ENCODE assay signal across 9 cellular contexts in the genomic region with DNA sequence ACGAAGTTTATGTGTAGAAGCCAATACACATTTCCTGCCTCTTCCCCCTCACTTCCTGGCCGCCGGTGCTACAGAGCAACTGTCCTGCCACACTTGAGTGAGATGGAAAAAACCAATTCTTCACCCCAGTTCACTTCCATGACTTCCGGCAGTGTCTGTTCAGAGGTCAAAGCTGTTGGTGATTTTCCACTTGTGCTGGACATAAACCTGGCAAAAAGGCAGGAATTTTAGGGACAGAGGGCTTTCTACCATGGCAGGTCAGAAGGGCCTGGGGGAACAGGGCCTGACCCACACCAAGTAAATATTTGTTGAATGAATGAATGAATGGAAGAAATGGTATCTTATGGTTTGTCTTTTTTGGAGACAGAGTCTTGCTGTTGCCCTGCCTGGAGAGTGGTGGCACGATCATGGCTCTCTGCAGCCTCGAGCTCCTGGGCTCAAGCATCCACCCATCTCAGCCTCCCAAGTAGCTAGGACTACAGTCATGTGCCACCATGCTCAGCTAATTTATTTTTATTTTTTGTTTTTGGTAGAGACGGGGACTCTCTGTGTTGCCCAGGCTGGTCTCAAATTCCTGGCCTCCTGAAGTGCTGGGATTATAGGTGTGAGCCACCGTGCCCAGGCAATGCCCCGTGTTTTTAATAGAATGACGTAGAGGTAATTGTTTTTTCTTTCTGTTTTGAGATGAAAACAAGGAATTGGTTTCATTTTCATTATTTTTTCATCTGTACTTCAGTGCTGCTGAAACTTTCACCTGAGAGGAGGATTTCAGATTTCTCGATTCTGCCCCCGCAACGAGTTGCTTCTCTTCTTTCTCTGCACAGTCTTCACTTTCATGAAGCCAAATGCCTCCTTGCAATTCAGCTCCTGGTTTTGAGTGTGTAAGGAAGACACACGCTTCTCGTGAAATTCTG. TPM values are rescaled to one million over a fixed set of nuclear protein-coding genes. Genes with fewer than 3 reads are reported as not detected.
DNase-seq lines count a peak whose midpoint lies in the region; ATAC-seq and TF ChIP-seq lines count a peak whose summit lies in the region.
"Had no signal": no experiment of that assay in that cellular context is flagged by ENCODE, and none has a peak within 500 bp of the region (broad histone marks: within the 10 kb centered on the region; RNA-seq: fewer than 3 reads in every experiment).

No MANE protein-coding gene starts in this region.

- no peak for TF ChIP-seq EP300 in ovary (IDR thresholded peaks at IDR 0.05)

- H3K36me3 ChIP-seq in MM.1S (replicated peaks; ENCODE audit: insufficient read depth, low read length) (no peaks in the 10 kb centered on the region), gastrocnemius medialis (no peaks in the 10 kb centered on the region), A673 (ENCODE audit: insufficient read depth, low read length, poor library complexity, severe bottlenecking) (no peaks in the 10 kb centered on the region), ovary (no peaks in the 10 kb centered on the region)

- DNase-seq in GM12865 (ENCODE audit: low read depth) (peak; percentile 60), MM.1S (peak; percentile 77), gastrocnemius medialis (no peak), NCI-H2196 (lab: John Stamatoyannopoulos, UW; ENCODE audit: unreplicated experiment) (no peak), A673 (ENCODE audit: low spot score) (no peak), anterior cingulate cortex (lab: John Stamatoyannopoulos, UW) (no peak), ovary (no peak)
- peak; percentile 21 for DNase-seq in activated naive CD8-positive, alpha-beta T cell treated with anti-CD3 and anti-CD28 coated beads, Interleukin-2, amount 50 U/mL, for 16 hours (ENCODE audit: low read depth, low spot score)
- DNase-seq: NCI-H82 had no signal

- H3K9me3 ChIP-seq in MM.1S (replicated peaks; ENCODE audit: insufficient read depth, low read length) (no peaks in the 10 kb centered on the region), gastrocnemius medialis (no peaks in the 10 kb centered on the region), A673 (ENCODE audit: low read depth, low read length, poor library complexity, severe bottlenecking) (no peaks in the 10 kb centered on the region), ovary (no peaks in the 10 kb centered on the region)

- H2AFZ ChIP-seq in MM.1S (ENCODE audit: low read length) = peak overlapping the region; percentile 39; the same call in 1 of the 2 replicates

- intact Hi-C loops in gastrocnemius medialis (cut with DNase I; ENCODE audit: low total_unique reads) (no loop called here), A673 (cut with micrococcal nuclease; ENCODE audit: unreplicated experiment) (no loop called here), ovary (cut with DNase I) (loop anchor here in 3 of 4 donors (5.0 to 10.0 kb wide), 2 partner anchors 129 to 136 kb away; no protein-coding TSS in a partner anchor)

- H3K9ac ChIP-seq in MM.1S (ENCODE audit: low read length) = peak overlapping the region; percentile 31; the same call in 1 of the 2 replicates

- no peak for TF ChIP-seq POLR2A in gastrocnemius medialis (IDR thresholded peaks at IDR 0.05)
- TF ChIP-seq POLR2A in ovary (IDR thresholded peaks at IDR 0.05) = no peak

- H3K79me2 ChIP-seq in MM.1S (ENCODE audit: low read length) = no peaks in the 10 kb centered on the region

- peaks cover 10% of the 10 kb centered on the region for H3F3A ChIP-seq in MM.1S (ENCODE audit: insufficient read depth, low read length)

- 0 out of 2 replicates have a peak, but pooled peaks cover 3% of the 10 kb centered on the region for H4K20me1 ChIP-seq in MM.1S (ENCODE audit: insufficient read depth, low read length)

- H3K27ac ChIP-seq in MM.1S (ENCODE audit: low read length) (peak overlapping the region; percentile 4; the same call in 1 of the 2 replicates), gastrocnemius medialis (peak overlapping the region in 3 of 4 donors; percentile 47 to 71 (median 59)), A673 (ENCODE audit: low read depth, low read length, poor library complexity, severe bottlenecking) (no peak overlapping the region), ovary (peak overlapping the region in 1 of 2 donors; percentile 6)

- BruUV-seq in A673 (replicated peaks; lab: Mats Ljungman, UMichigan) = no TSS peak

- POLR2A ChIA-PET in A673 (lab: Charles Lee; ENCODE audit: low non-redundant PET) = interaction anchor here (0.8 kb wide), 1 partner anchor 1012 kb away, joined by 4 read pairs; no protein-coding TSS in a partner anchor

- peak overlapping the region; percentile 62 for H3K4me2 ChIP-seq in MM.1S (ENCODE audit: low read depth, low read length)

- peaks cover 23% of the 10 kb centered on the region for H3K4me1 ChIP-seq in MM.1S (ENCODE audit: low read length)
- H3K4me1 ChIP-seq in gastrocnemius medialis = peaks cover 3 to 5% of the 10 kb centered on the region in 2 donors
- no peaks in the 10 kb centered on the region for H3K4me1 ChIP-seq in A673 (ENCODE audit: insufficient read depth, low read length, poor library complexity, severe bottlenecking)
- H3K4me1 ChIP-seq in ovary (ENCODE audit: insufficient read depth) = no peaks in the 10 kb centered on the region

- no peak for TF ChIP-seq CTCF in GM12865 (IDR thresholded peaks at IDR 0.05; ENCODE audit: insufficient read depth, low read depth, low read length, missing control alignments)
- no peak for TF ChIP-seq CTCF in MM.1S (IDR thresholded peaks at IDR 0.05; ENCODE audit: low read length)
- no peak for TF ChIP-seq CTCF in gastrocnemius medialis (IDR thresholded peaks at IDR 0.05 in 4 of 5, conservative IDR thresholded peaks at IDR 0.05 in 1 of 5)
- no peak for TF ChIP-seq CTCF in A673 (conservative IDR thresholded peaks at IDR 0.05; ENCODE audit: low read depth, low read length)
- no peak for TF ChIP-seq CTCF in ovary (IDR thresholded peaks at IDR 0.05)

- ATAC-seq in gastrocnemius medialis = peak; percentile 2 to 36

- no peak overlapping the region for H3K4me3 ChIP-seq in GM12865 (ENCODE audit: low read depth, low read length)
- H3K4me3 ChIP-seq in MM.1S (ENCODE audit: low read length) = peak overlapping the region; percentile 42
- H3K4me3 ChIP-seq in gastrocnemius medialis = no peak overlapping the region
- no peak overlapping the region for H3K4me3 ChIP-seq in A673 (ENCODE audit: low read depth, low read length, poor library complexity, severe bottlenecking)
- H3K4me3 ChIP-seq in ovary = no peak overlapping the region

- CTCF ChIA-PET in A673 (lab: Charles Lee) = no interaction called here

- 69 to 74% (median 69%) methylated on average over 15 of the region's 15 CpGs for WGBS in ovary, 3 donors

- in situ Hi-C loops in gastrocnemius medialis (cut with MboI; ENCODE audit: low sequenced_read_pairs in 4 of 4) = loop anchor here in 1 of 4 donors (5.0 kb wide), 1 partner anchor 124 kb away; no protein-coding TSS in a partner anchor

- no peaks in the 10 kb centered on the region for H3K9me2 ChIP-seq in MM.1S (replicated peaks; ENCODE audit: insufficient read depth, low read length)

- H3K27me3 ChIP-seq in MM.1S (replicated peaks; ENCODE audit: insufficient read depth, low read length) (peaks cover 27% of the 10 kb centered on the region), gastrocnemius medialis (no peaks in the 10 kb centered on the region), A673 (replicated peaks; ENCODE audit: insufficient read depth, low read depth, low read length, poor library complexity) (no peaks in the 10 kb centered on the region), ovary (no peaks in the 10 kb centered on the region)

RNA-seq across cellular contexts. Expression of a gene that starts 48.0 kb away (rescaled TPM):
- total RNA-seq in gastrocnemius medialis (1 to 10 TPM; 4.9 to 9.1 (median 8.2) TPM), A673 (2021) (22.5 and 24.0 TPM in 2 replicates), ovary (10 to 100 TPM; 21.3 to 30.4 (median 26.4) TPM)
- polyA plus RNA-seq in ovary = 10 to 100 TPM; 13.4 to 44.7 TPM

Comparison
In these comparisons a context has a peak if more than half of its experiments do, and no peak if none do; other contexts are left out.
1. DNase-seq: peak in GM12865 (single experiment), MM.1S (single experiment) and activated naive CD8-positive, alpha-beta T cell treated with anti-CD3 and anti-CD28 coated beads, Interleukin-2, amount 50 U/mL, for 16 hours (single experiment); none in gastrocnemius medialis (0 of 2), NCI-H2196 (single experiment), A673 (single experiment), anterior cingulate cortex (0 of 58) and ovary (0 of 5).
2. intact Hi-C loops: an anchor here in ovary (5.0 to 10.0 kb wide); none called in gastrocnemius medialis and A673.